In genomic region chr2:160700006-160700405, GRCh38 we compare ENCODE assay signal across 13 cellular contexts.
"Had no signal": no experiment of that assay in that cellular context is flagged by ENCODE, and none has a peak within 500 bp of the region (broad histone marks: within the 10 kb centered on the region; RNA-seq: fewer than 3 reads in every experiment).

No MANE protein-coding gene starts in this region.

- ATAC-seq: effector memory CD8-positive, alpha-beta T cell; left lung; natural killer cell; upper lobe of right lung had no signal

- H3K27me3 ChIP-seq: left lung, upper lobe of right lung had no signal

- H3K4me3 ChIP-seq: left lung, upper lobe of right lung had no signal

- H3K9me3 ChIP-seq: left lung, upper lobe of right lung had no signal

- DNase-seq: activated CD4-positive, alpha-beta memory T cell treated with anti-CD3 and anti-CD28 coated beads, Interleukin-2, amount 10 ng/mL, durations not matched to agents 7 days and 5 days; activated CD8-positive, alpha-beta memory T cell treated with anti-CD3 and anti-CD28 coated beads, Interleukin-2, amount 50 U/mL, for 4 hours; caudate nucleus; cortex of kidney; effector memory CD8-positive, alpha-beta T cell; foreskin melanocyte; head of caudate nucleus; left lung; natural killer cell; stimulated activated CD4-positive, alpha-beta T cell treated with anti-CD3 and anti-CD28 coated beads, Interleukin-4, amount 100 ng/mL, for 24 hours; T-helper 1 cell; upper lobe of right lung had no signal

- H3K27ac ChIP-seq: left lung, upper lobe of right lung, VCaP had no signal

- H3K36me3 ChIP-seq: left lung, upper lobe of right lung had no signal
